In genomic region chr9:119283118-119283794, GRCh38 we compare ENCODE assay signal across 15 cellular contexts.
DNase-seq lines count a peak whose midpoint lies in the region; ATAC-seq and TF ChIP-seq lines count a peak whose summit lies in the region.
"Had no signal": no experiment of that assay in that cellular context is flagged by ENCODE, and none has a peak within 500 bp of the region (broad histone marks: within the 10 kb centered on the region; RNA-seq: fewer than 3 reads in every experiment).

No MANE protein-coding gene starts in this region.

- POLR2A ChIA-PET in WTC11 (lab: Charles Lee): no interaction called here

- CTCF ChIA-PET in WTC11 (lab: Charles Lee): interaction anchor here (0.6 to 3.9 kb wide), 12 partner anchors 9 to 474 kb away, joined by 3 to 64 read pairs (median 5); partner anchors contain the start of gene BRINP1

- peak; percentile 54 for DNase-seq in ELF-1 (ENCODE audit: low read depth, low spot score)
- DNase-seq in WTC11 (ENCODE audit: low spot score): peak; percentile 55
- DNase-seq in right atrium auricular region (ENCODE audit: low spot score): peak; percentile 79
- DNase-seq in neuronal stem cell (ENCODE audit: low spot score): no peak
- DNase-seq in Peyer's patch: no peak
- no peak for DNase-seq in KG1 (lab: John Stamatoyannopoulos, UW)
- no peak for DNase-seq in RKO (ENCODE audit: low spot score)
- DNase-seq in dedifferentiated amniotic fluid mesenchymal stem cell (ENCODE audit: extremely low spot score): no peak
- DNase-seq: CD8-positive, alpha-beta T cell; natural killer cell; NCI-H1436 treated with DMSO at 0.1 percent for 48 hours; stimulated activated CD4-positive, alpha-beta T cell treated with anti-CD3 and anti-CD28 coated beads, Interleukin-2, amount 100 ng/mL, for 48 hours; stomach had no signal

- H3K9me3 ChIP-seq in right atrium auricular region (no peaks in the 10 kb centered on the region), neuronal stem cell (replicated peaks in 1 of 2; ENCODE audit: control insufficient read depth in 2 of 2, insufficient read depth in 1 of 2, low read depth in 1 of 2, low read length in 2 of 2) (no peaks in the 10 kb centered on the region), Peyer's patch (no peaks in the 10 kb centered on the region)
- H3K9me3 ChIP-seq: heart left ventricle, stomach had no signal

- no CpG with 5 or more reads among the region's 17 CpGs for WGBS in neuronal stem cell (ENCODE audit: extremely low coverage in 2 of 2, insufficient read length in 2 of 2, insufficient replicate concordance in 1 of 2), 2 donors

- TF ChIP-seq CTCF in WTC11 (IDR thresholded peaks at IDR 0.05): no peak
- TF ChIP-seq CTCF in right atrium auricular region (IDR thresholded peaks at IDR 0.05): no peak
- TF ChIP-seq CTCF in Peyer's patch (IDR thresholded peaks at IDR 0.05): no peak

- H3K4me3 Mint-ChIP-seq in WTC11: peak overlapping the region; percentile 60
- H3K4me3 Mint-ChIP-seq: CD8-positive, alpha-beta T cell; dendritic cell treated with granulocyte-macrophage colony-stimulating factor and Interleukin-4, amounts not matched to agents 40 ng/mL and 50 ng/mL, for 4 days; natural killer cell had no signal

- H3K36me3 Mint-ChIP-seq in WTC11: no peaks in the 10 kb centered on the region
- H3K36me3 Mint-ChIP-seq: CD8-positive, alpha-beta T cell; natural killer cell had no signal

- H2AK5ac ChIP-seq in neuronal stem cell (ENCODE audit: low read depth, low read length): no peak overlapping the region

- no peak overlapping the region for H3K9ac ChIP-seq in neuronal stem cell (ENCODE audit: low read depth, low read length, poor library complexity)

- peaks cover 87% of the 10 kb centered on the region for H3K4me1 Mint-ChIP-seq in WTC11
- H3K4me1 Mint-ChIP-seq: natural killer cell had no signal

- peak overlapping the region; percentile 37 for H3K4me2 ChIP-seq in neuronal stem cell (ENCODE audit: insufficient read depth, low read length, poor library complexity, severe bottlenecking)

- H3K27ac ChIP-seq in right atrium auricular region (no peak overlapping the region), neuronal stem cell (replicated peaks; ENCODE audit: low read length) (no peak overlapping the region), Peyer's patch (no peak overlapping the region)
- H3K27ac ChIP-seq: heart left ventricle, stomach had no signal

- TF ChIP-seq POLR2A in Peyer's patch (IDR thresholded peaks at IDR 0.05): no peak

- no peak overlapping the region for H2BK12ac ChIP-seq in neuronal stem cell (ENCODE audit: low read length)

- peak overlapping the region; percentile 98 for H3K27ac Mint-ChIP-seq in WTC11
- H3K27ac Mint-ChIP-seq: CD8-positive, alpha-beta T cell; dendritic cell treated with granulocyte-macrophage colony-stimulating factor and Interleukin-4, amounts not matched to agents 40 ng/mL and 50 ng/mL, for 4 days; natural killer cell had no signal

- no peaks in the 10 kb centered on the region for H3K79me1 ChIP-seq in neuronal stem cell (ENCODE audit: low read depth, low read length)

- no peak overlapping the region for H3K18ac ChIP-seq in neuronal stem cell (ENCODE audit: low read length)

- no peak overlapping the region for H2BK5ac ChIP-seq in neuronal stem cell (ENCODE audit: low read length)

- no peak overlapping the region for H4K91ac ChIP-seq in neuronal stem cell (ENCODE audit: low read depth, low read length, poor library complexity)

- no peak overlapping the region for H4K8ac ChIP-seq in neuronal stem cell (ENCODE audit: low read depth, low read length)

- H3K27me3 Mint-ChIP-seq in WTC11 (ENCODE audit: low read depth): no peaks in the 10 kb centered on the region

- H3K36me3 ChIP-seq in right atrium auricular region (no peaks in the 10 kb centered on the region), neuronal stem cell (replicated peaks in 1 of 2; ENCODE audit: control insufficient read depth in 2 of 2, insufficient read depth in 2 of 2, low read length in 2 of 2) (no peaks in the 10 kb centered on the region), Peyer's patch (no peaks in the 10 kb centered on the region)
- H3K36me3 ChIP-seq: heart left ventricle, stomach had no signal

- ATAC-seq in WTC11: peak; percentile 88
- ATAC-seq: CD8-positive, alpha-beta T cell; natural killer cell had no signal

- H2BK15ac ChIP-seq in neuronal stem cell (ENCODE audit: low read length): no peak overlapping the region

- H3K14ac ChIP-seq in neuronal stem cell (ENCODE audit: low read length): no peak overlapping the region

- H3K4ac ChIP-seq in neuronal stem cell (ENCODE audit: low read length): no peak overlapping the region

- H3K23ac ChIP-seq in neuronal stem cell (ENCODE audit: low read depth, low read length, poor library complexity): no peak overlapping the region

- H3K9me3 Mint-ChIP-seq in WTC11: no peaks in the 10 kb centered on the region
- H3K9me3 Mint-ChIP-seq: dendritic cell treated with granulocyte-macrophage colony-stimulating factor and Interleukin-4, amounts not matched to agents 40 ng/mL and 50 ng/mL, for 4 days had no signal

- H2BK120ac ChIP-seq in neuronal stem cell (ENCODE audit: low read depth, low read length): no peak overlapping the region

- no peak overlapping the region for H3K4me3 ChIP-seq in right atrium auricular region
- no peak overlapping the region for H3K4me3 ChIP-seq in neuronal stem cell (ENCODE audit: low read length in 2 of 2)
- no peak overlapping the region for H3K4me3 ChIP-seq in Peyer's patch
- H3K4me3 ChIP-seq: heart left ventricle, stomach had no signal

- H3K27me3 ChIP-seq in right atrium auricular region (no peaks in the 10 kb centered on the region), neuronal stem cell (ENCODE audit: control insufficient read depth in 3 of 3, insufficient read depth in 3 of 3, low read depth in 1 of 3, low read length in 3 of 3) (peaks cover 0 to 2% (median 0%) of the 10 kb centered on the region in 3 experiments), Peyer's patch (no peaks in the 10 kb centered on the region)
- H3K27me3 ChIP-seq: heart left ventricle had no signal

- no peak overlapping the region for H2AFZ ChIP-seq in neuronal stem cell (ENCODE audit: low read length)

- H3K4me1 ChIP-seq in right atrium auricular region (peaks cover 0 to 5% of the 10 kb centered on the region in 2 donors), neuronal stem cell (ENCODE audit: control insufficient read depth in 2 of 2, insufficient read depth in 1 of 2, low read depth in 1 of 2, low read length in 2 of 2) (peaks cover 0 to 9% of the 10 kb centered on the region in 2 donors), Peyer's patch (no peaks in the 10 kb centered on the region)
- H3K4me1 ChIP-seq: heart left ventricle had no signal

TF ChIP-seq in WTC11, 78 proteins besides CTCF, POLR2A, EP300 and RAD21:
- TF ChIP-seq MAX (CRISPR knock-in tag; IDR thresholded peaks at IDR 0.05) (0 out of 2 replicates have a peak, but pooled peaks have one; percentile 41), JAZF1 (CRISPR knock-in tag; IDR thresholded peaks at IDR 0.05) (no peak), TEAD1 (CRISPR knock-in tag; IDR thresholded peaks at IDR 0.05) (0 out of 2 replicates have a peak, but pooled peaks have one; percentile 32), ZNF281 (CRISPR knock-in tag; IDR thresholded peaks at IDR 0.05) (no peak), PRDM15 (CRISPR knock-in tag; IDR thresholded peaks at IDR 0.05) (no peak)

Comparison
In these comparisons a context has a peak if more than half of its experiments do, and no peak if none do; other contexts are left out.
1. DNase-seq: peak in ELF-1 (single experiment), WTC11 (single experiment) and right atrium auricular region (single experiment); none in neuronal stem cell (single experiment), Peyer's patch (0 of 3), KG1 (single experiment), RKO (single experiment) and dedifferentiated amniotic fluid mesenchymal stem cell (single experiment).